ENCODE assay signal across 8 cellular contexts in the genomic region with DNA sequence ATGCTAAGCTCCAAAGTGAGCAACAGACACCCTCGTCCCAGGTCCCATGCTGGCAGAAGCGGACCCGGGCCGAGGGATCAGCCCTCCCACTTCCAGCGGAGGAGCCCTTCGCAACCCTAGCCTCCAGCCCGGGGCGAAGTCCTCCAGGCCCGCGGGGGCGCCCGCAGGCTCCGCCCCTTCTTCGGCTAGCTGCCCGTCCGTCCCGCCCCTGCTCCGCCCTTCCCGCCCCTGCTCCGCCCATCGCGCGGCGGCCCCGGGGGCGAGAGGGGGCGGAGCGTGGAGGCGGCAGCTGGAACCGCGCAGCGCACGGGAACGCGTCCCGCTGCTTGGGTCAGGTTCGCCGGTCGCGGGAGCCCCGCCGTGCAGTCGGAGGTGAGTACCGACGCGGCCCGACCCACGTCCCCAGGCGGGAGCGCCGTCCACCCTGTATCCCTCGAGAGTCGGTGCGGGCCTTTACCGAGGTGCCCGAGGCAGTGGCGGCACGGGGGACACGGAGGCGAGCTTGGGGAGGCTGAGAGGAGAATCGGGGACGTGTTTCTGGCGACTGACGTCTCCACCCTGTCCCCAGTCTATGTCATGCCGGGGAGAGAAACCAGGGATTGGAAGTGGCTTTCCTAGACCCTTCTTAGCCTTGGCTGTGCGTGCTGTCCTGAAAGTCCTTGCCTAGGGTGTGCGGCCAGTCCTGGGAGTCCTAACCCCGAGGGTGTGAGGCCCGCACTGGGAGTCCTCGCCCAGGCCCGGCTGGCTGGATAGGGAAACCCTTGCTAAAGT. TPM values are rescaled to one million over a fixed set of nuclear protein-coding genes. Genes with fewer than 3 reads are reported as not detected.
DNase-seq lines count a peak whose midpoint lies in the region; TF ChIP-seq lines count a peak whose summit lies in the region.

ACO1 (plus strand) TSS at position 280 of the 771 bp plus-strand sequence. CDS start 20,864 bp downstream, outside the sequence.

- peaks cover 16% of the 10 kb centered on the region; the same call in 1 of the 2 replicates for H3K36me3 Mint-ChIP-seq in HFFc6 (ENCODE audit: low read depth)

- DNase-seq in GM12864 (ENCODE audit: low read depth) (peak; percentile 26), HFFc6 (peak; percentile 68), MV-4-11 (lab: John Stamatoyannopoulos, UW) (peak; percentile 73), SW480 (ENCODE audit: low spot score) (peak; percentile 83), adipocyte (ENCODE audit: low read depth) (peak; percentile 97), cardiac septum (ENCODE audit: low spot score) (peak; percentile 94), posterior cingulate gyrus (peak; percentile 68 to 97 (median 82)), transverse colon (peak; percentile 95)

- no peaks in the 10 kb centered on the region for H3K27me3 Mint-ChIP-seq in HFFc6 (ENCODE audit: insufficient read depth)

- H3K27me3 ChIP-seq in adipocyte (replicated peaks; ENCODE audit: control insufficient read depth, insufficient read depth, low read length) (no peaks in the 10 kb centered on the region), transverse colon (peaks cover 9% of the 10 kb centered on the region)

- peak within 1 kb of the TSS; percentile 88 for H3K27ac Mint-ChIP-seq in HFFc6

- H3K4me3 Mint-ChIP-seq in HFFc6: peak within 1 kb of the TSS; percentile 96

- H3K4me3 ChIP-seq in GM12864 (ENCODE audit: low read depth, low read length) (peak within 1 kb of the TSS; percentile 90), adipocyte (ENCODE audit: low read length) (peak within 1 kb of the TSS; percentile 97), transverse colon (peak within 1 kb of the TSS; percentile 26 to 73 (median 64))

- TF ChIP-seq CTCF in GM12864 (IDR thresholded peaks at IDR 0.05; ENCODE audit: low read depth, low read length, missing control alignments): no peak
- no peak for TF ChIP-seq CTCF in HFFc6 (IDR thresholded peaks at IDR 0.05)
- TF ChIP-seq CTCF in transverse colon (IDR thresholded peaks at IDR 0.05): no peak

- peaks cover 42% of the 10 kb centered on the region for H3K4me1 Mint-ChIP-seq in HFFc6 (ENCODE audit: low read depth)

- peaks cover 17% of the 10 kb centered on the region for H3K36me3 ChIP-seq in adipocyte (ENCODE audit: control insufficient read depth, insufficient read depth, low read length, severe bottlenecking)
- H3K36me3 ChIP-seq in transverse colon: no peaks in the 10 kb centered on the region

- no peaks in the 10 kb centered on the region for H3K9me3 ChIP-seq in adipocyte (ENCODE audit: control insufficient read depth, low read length)
- H3K9me3 ChIP-seq in transverse colon: no peaks in the 10 kb centered on the region

- H3K27ac ChIP-seq in transverse colon: peak within 1 kb of the TSS; percentile 84 to 90 (median 87)

- no peak for TF ChIP-seq EP300 in transverse colon (IDR thresholded peaks at IDR 0.05; ENCODE audit: low read depth)

- H3K9me3 Mint-ChIP-seq in HFFc6: no peaks in the 10 kb centered on the region

- in situ Hi-C loops in transverse colon (cut with MboI; ENCODE audit: low pct_ligation_motif_present in 1 of 4, low pct_unique_long_range_greater_than_20kb in 1 of 4, low sequenced_read_pairs in 3 of 4): loop anchor here in 3 of 4 donors (5.0 to 25.0 kb wide), 5 partner anchors 48 to 603 kb away; partner anchors contain the start of gene NDUFB6 (in 1 of the 3)

- peaks cover 49% of the 10 kb centered on the region for H3K4me1 ChIP-seq in adipocyte (ENCODE audit: control insufficient read depth, insufficient read depth, low read length)
- peaks cover 0 to 21% (median 12%) of the 10 kb centered on the region in 4 donors for H3K4me1 ChIP-seq in transverse colon

- peak within 1 kb of the TSS; percentile 99 for H3K9ac ChIP-seq in adipocyte (ENCODE audit: low read length)

- WGBS in transverse colon (ENCODE audit: low coverage in 1 of 2), 2 donors: 0 to 1% methylated on average over 6 to 39 of the region's 71 CpGs

- intact Hi-C loops in cardiac septum (cut with DNase I): loop anchor here (5.0 to 10.0 kb wide), 4 partner anchors 80 to 640 kb away; partner anchors contain the start of genes DNAJA1, NDUFB6 and RIGI
- intact Hi-C loops in posterior cingulate gyrus (cut with DNase I): loop anchor here (10.0 kb wide), 1 partner anchor 170 kb away; the partner anchor contains the start of genes SMIM27 and TOPORS
- intact Hi-C loops in transverse colon (cut with DNase I; ENCODE audit: low total_unique reads): loop anchor here (2.0 to 5.0 kb wide), 2 partner anchors 48 to 188 kb away; partner anchors contain the start of gene NDUFB6

- peak; percentile 81 for TF ChIP-seq POLR2A in transverse colon (IDR thresholded peaks at IDR 0.05)

RNA-seq across cellular contexts. Expression of gene ACO1, which starts in this region (rescaled TPM):
- total RNA-seq in HFFc6 (2021; fragmentation: NEBNext Ultra II Directional; extraction: Animal tissue kit (Norgen Biotek cat#: 25700)): 10 to 100 TPM; 79.8 to 94.4 (median 84.0) TPM
- total RNA-seq in cardiac septum (51.5 TPM), transverse colon (10 to 100 TPM; 10.1 to 34.5 (median 27.3) TPM)

Comparison
In these comparisons a context has a peak if more than half of its experiments do, and no peak if none do; other contexts are left out.
1. Peak in every context shown above with its lines: DNase-seq, H3K4me3 ChIP-seq and H3K27ac ChIP-seq.
2. DNase-seq: peak in every context shown above with its lines; median percentile 97 in adipocyte; 95 in transverse colon; 94 in cardiac septum; 83 in SW480; 82 in posterior cingulate gyrus; 73 in MV-4-11; 68 in HFFc6; 26 in GM12864.